Comparison of ENCODE assay signal across 19 cellular contexts in genomic region chr21:44784810-44785209, GRCh38.
"Had no signal": no experiment of that assay in that cellular context is flagged by ENCODE, and none has a peak within 500 bp of the region (broad histone marks: within the 10 kb centered on the region; RNA-seq: fewer than 3 reads in every experiment).

No MANE protein-coding gene starts in this region.

- H3K4me3 ChIP-seq: MG63, SJSA1, SK-N-MC had no signal

- DNase-seq: KBM-7, MG63, NCI-H1417 treated with DMSO at 0.1 percent for 48 hours, NCI-H146, NCI-H1694 treated with DMSO at 0.1 percent for 48 hours, NCI-H1930, NCI-H2171, NCI-H226, NCI-H446, NCI-H510A, Right ventricle myocardium superior, RPMI8226, SIG-M5 had no signal

- H3K4me3 Mint-ChIP-seq: IgD-negative memory B cell had no signal

- H3K27me3 ChIP-seq: MG63, SJSA1 had no signal

- H3K27ac ChIP-seq: HL-60, SJSA1 had no signal

- H3K27me3 Mint-ChIP-seq: IgD-negative memory B cell had no signal

- H3K9me3 Mint-ChIP-seq: IgD-negative memory B cell had no signal

- H3K4me1 ChIP-seq: SJSA1 had no signal

- H3K27ac Mint-ChIP-seq: IgD-negative memory B cell had no signal

- H3K9me3 ChIP-seq: MG63, SJSA1 had no signal

- FAIRE-seq: HTR-8/SVneo, RCC 7860 had no signal
